Comparison of ENCODE assay signal across 1 cellular context in the genomic region with DNA sequence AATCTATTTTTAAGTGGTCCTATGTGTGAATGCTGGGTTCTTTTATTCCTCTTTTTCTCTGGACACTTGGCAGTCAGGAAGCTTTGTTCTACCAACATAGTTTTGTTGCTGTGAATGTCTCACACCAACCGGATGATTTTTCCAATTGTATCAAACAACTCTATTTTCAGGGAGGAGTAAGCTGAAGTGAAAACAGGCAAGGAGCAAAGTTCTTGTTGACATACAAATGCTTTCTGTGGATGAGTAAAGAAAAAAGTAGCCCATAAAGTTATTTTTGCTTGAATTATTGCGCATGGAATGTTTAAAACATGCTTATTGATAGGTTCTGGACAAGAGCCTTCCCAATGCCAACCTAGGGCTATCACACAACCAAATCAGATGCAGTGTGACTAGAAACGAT.
TF ChIP-seq lines count a peak whose summit lies in the region.

No MANE protein-coding gene starts in this region.

TF ChIP-seq in HepG2, 621 proteins besides CTCF, POLR2A, EP300 and RAD21 (continued from another document and continues in another):
- TF ChIP-seq ATF4 (CRISPR knock-in tag; IDR thresholded peaks at IDR 0.05) (peak in 1 of 2 experiments; percentile 24; a peak in 1 of 4 replicates), KDM6A (CRISPR knock-in tag; IDR thresholded peaks at IDR 0.05; ENCODE audit: low read depth) (peak; percentile 66), CREM (IDR thresholded peaks at IDR 0.05) (peak; percentile 56; the same call in 1 of the 2 replicates), CREM (CRISPR knock-in tag; IDR thresholded peaks at IDR 0.05) (no peak), MAFG (CRISPR knock-in tag; IDR thresholded peaks at IDR 0.05) (no peak), PAXIP1 (CRISPR knock-in tag; conservative IDR thresholded peaks at IDR 0.05) (peak; percentile 90), HDAC2 (CRISPR knock-in tag; IDR thresholded peaks at IDR 0.05) (peak; percentile 44; the same call in 1 of the 2 replicates), ATF6 (CRISPR knock-in tag; conservative IDR thresholded peaks at IDR 0.05) (no peak), GATAD2A (CRISPR knock-in tag; IDR thresholded peaks at IDR 0.05) (peak; percentile 87), ZBTB40 (IDR thresholded peaks at IDR 0.05) (peak; percentile 89), ZBTB40 (CRISPR knock-in tag; IDR thresholded peaks at IDR 0.05) (peak; percentile 88; the same call in 1 of the 2 replicates), ZNF432 (CRISPR knock-in tag; IDR thresholded peaks at IDR 0.05; ENCODE audit: borderline replicate concordance) (no peak), RARA (CRISPR knock-in tag; IDR thresholded peaks at IDR 0.05) (peak; percentile 35), AGO1 (IDR thresholded peaks at IDR 0.05; ENCODE audit: low read depth, low read length, poor library complexity, severe bottlenecking) (no peak), KDM1A (CRISPR knock-in tag; IDR thresholded peaks at IDR 0.05) (no peak)
- TF ChIP-seq, protein P1, sequence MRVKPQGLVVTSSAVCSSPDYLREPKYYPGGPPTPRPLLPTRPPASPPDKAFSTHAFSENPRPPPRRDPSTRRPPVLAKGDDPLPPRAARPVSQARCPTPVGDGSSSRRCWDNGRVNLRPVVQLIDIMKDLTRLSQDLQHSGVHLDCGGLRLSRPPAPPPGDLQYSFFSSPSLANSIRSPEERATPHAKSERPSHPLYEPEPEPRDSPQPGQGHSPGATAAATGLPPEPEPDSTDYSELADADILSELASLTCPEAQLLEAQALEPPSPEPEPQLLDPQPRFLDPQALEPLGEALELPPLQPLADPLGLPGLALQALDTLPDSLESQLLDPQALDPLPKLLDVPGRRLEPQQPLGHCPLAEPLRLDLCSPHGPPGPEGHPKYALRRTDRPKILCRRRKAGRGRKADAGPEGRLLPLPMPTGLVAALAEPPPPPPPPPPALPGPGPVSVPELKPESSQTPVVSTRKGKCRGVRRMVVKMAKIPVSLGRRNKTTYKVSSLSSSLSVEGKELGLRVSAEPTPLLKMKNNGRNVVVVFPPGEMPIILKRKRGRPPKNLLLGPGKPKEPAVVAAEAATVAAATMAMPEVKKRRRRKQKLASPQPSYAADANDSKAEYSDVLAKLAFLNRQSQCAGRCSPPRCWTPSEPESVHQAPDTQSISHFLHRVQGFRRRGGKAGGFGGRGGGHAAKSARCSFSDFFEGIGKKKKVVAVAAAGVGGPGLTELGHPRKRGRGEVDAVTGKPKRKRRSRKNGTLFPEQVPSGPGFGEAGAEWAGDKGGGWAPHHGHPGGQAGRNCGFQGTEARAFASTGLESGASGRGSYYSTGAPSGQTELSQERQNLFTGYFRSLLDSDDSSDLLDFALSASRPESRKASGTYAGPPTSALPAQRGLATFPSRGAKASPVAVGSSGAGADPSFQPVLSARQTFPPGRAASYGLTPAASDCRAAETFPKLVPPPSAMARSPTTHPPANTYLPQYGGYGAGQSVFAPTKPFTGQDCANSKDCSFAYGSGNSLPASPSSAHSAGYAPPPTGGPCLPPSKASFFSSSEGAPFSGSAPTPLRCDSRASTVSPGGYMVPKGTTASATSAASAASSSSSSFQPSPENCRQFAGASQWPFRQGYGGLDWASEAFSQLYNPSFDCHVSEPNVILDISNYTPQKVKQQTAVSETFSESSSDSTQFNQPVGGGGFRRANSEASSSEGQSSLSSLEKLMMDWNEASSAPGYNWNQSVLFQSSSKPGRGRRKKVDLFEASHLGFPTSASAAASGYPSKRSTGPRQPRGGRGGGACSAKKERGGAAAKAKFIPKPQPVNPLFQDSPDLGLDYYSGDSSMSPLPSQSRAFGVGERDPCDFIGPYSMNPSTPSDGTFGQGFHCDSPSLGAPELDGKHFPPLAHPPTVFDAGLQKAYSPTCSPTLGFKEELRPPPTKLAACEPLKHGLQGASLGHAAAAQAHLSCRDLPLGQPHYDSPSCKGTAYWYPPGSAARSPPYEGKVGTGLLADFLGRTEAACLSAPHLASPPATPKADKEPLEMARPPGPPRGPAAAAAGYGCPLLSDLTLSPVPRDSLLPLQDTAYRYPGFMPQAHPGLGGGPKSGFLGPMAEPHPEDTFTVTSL (CRISPR knock-in tag; IDR thresholded peaks at IDR 0.05; ENCODE audit: borderline replicate concordance): peak; percentile 88; the same call in 1 of the 2 replicates
- TF ChIP-seq, protein P2, sequence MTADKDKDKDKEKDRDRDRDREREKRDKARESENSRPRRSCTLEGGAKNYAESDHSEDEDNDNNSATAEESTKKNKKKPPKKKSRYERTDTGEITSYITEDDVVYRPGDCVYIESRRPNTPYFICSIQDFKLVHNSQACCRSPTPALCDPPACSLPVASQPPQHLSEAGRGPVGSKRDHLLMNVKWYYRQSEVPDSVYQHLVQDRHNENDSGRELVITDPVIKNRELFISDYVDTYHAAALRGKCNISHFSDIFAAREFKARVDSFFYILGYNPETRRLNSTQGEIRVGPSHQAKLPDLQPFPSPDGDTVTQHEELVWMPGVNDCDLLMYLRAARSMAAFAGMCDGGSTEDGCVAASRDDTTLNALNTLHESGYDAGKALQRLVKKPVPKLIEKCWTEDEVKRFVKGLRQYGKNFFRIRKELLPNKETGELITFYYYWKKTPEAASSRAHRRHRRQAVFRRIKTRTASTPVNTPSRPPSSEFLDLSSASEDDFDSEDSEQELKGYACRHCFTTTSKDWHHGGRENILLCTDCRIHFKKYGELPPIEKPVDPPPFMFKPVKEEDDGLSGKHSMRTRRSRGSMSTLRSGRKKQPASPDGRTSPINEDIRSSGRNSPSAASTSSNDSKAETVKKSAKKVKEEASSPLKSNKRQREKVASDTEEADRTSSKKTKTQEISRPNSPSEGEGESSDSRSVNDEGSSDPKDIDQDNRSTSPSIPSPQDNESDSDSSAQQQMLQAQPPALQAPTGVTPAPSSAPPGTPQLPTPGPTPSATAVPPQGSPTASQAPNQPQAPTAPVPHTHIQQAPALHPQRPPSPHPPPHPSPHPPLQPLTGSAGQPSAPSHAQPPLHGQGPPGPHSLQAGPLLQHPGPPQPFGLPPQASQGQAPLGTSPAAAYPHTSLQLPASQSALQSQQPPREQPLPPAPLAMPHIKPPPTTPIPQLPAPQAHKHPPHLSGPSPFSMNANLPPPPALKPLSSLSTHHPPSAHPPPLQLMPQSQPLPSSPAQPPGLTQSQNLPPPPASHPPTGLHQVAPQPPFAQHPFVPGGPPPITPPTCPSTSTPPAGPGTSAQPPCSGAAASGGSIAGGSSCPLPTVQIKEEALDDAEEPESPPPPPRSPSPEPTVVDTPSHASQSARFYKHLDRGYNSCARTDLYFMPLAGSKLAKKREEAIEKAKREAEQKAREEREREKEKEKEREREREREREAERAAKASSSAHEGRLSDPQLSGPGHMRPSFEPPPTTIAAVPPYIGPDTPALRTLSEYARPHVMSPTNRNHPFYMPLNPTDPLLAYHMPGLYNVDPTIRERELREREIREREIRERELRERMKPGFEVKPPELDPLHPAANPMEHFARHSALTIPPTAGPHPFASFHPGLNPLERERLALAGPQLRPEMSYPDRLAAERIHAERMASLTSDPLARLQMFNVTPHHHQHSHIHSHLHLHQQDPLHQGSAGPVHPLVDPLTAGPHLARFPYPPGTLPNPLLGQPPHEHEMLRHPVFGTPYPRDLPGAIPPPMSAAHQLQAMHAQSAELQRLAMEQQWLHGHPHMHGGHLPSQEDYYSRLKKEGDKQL (CRISPR knock-in tag; IDR thresholded peaks at IDR 0.05; ENCODE audit: low read depth): 0 out of 2 replicates have a peak, but pooled peaks have one; percentile 49
